1 cellular context compared by ENCODE assay signal in the genomic region with DNA sequence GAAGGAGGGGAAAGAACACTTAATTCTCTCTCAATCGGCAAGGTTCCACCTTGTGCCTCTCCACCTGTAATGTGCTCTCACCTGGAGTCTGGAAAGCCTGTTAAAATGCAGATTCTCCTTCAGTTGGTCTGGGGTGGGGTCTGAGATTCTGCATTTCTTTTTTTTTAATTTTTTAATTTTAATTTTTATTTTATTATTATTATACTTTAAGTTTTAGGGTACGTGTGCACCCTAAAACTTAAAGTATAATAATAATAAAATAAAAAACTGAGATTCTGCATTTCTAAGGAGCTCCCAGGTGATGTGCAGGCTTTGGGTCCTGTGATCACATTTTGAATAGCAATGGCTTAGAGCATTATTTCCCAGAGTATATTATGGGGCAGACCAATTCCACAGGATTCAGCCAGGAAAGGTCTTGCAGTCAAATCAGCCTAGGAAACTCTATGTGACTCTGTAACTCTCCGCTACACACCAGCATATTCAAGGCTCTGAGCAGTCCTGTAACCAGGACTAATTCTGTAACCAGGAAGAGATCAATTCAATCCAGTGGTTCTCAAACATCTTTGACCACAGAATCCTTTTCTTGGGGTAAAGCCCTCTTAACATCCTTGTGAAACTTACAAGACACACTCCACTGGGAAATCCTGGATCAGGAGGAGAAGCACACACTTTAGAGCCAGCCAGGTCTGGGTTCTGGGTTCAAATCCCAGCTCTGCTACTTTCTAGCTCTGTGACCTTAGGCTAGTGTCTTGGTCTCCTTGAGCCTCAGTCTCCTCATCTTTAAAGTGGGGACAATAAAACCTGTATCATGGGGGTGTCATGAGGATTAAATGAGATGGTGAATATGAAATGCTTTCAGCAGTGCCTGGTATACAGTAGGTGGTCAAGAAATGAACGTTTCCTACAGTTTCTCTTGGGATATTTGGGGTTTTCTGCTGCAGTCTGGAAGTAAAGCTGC.
TF ChIP-seq lines count a peak whose summit lies in the region.

No MANE protein-coding gene starts in this region.

TF ChIP-seq in HepG2, 621 proteins besides CTCF, POLR2A, EP300 and RAD21 (continued from another document):
- TF ChIP-seq ZNF687 (CRISPR knock-in tag; IDR thresholded peaks at IDR 0.05) (no peak), ZNF138 (CRISPR knock-in tag; IDR thresholded peaks at IDR 0.05; ENCODE audit: low read depth) (no peak), HIC2 (CRISPR knock-in tag; IDR thresholded peaks at IDR 0.05; ENCODE audit: low read depth) (no peak)
